Comparison of ENCODE assay signal across 11 cellular contexts in the genomic region with DNA sequence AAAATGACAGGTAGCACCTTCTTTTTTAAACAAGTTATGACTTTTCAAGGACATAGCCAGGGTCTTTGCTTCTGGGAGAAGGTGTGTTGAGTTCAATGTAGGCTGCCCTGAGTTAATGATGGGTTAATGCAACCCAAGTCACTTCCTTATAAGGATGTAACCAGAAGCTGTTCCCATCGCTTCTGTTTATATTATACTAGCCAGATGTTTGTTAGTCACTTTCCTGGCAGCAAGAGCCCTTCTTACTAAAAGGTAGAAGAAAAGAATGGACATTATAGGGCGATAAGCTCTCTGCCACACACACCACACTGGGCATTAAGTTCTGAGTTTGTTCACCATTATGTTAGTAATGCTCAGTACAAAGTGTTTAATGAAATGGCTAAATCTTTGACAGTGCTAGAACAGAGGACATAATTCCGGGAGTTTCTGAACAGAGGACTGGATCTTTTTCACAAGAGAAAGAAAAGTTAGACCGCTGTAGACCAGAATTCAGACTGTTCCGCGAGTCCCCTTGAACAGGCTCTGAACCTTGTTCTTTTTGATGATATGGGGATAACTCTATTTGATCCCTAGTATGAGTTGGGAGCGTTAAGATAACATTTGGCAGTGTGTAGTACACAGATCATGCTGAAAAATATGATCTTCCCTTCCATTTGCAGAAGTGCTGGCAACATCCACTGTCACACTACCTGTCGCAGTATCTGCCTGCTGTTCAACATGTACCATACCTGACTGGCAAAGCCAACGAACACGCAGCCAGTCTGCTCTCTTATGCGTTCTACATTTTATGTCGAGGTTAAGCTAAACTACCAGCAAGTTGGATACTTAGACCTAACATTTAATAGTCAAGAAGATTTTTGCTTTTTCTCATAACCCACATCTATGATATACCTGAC. TPM values are rescaled to one million over a fixed set of nuclear protein-coding genes. Genes with fewer than 3 reads are reported as not detected.
DNase-seq lines count a peak whose midpoint lies in the region; ATAC-seq and TF ChIP-seq lines count a peak whose summit lies in the region.
"Had no signal": no experiment of that assay in that cellular context is flagged by ENCODE, and none has a peak within 500 bp of the region (broad histone marks: within the 10 kb centered on the region; RNA-seq: fewer than 3 reads in every experiment).

No MANE protein-coding gene starts in this region.

- ATAC-seq in Right ventricle myocardium superior (ENCODE audit: poor library complexity) (peak; percentile 39), WTC11 (peak; percentile 76), right cardiac atrium (peak; percentile 16 to 39), HG03342 (IDR thresholded peaks at IDR 0.05; ENCODE audit: unreplicated experiment) (no peak)

- TF ChIP-seq POLR2A in suprapubic skin (IDR thresholded peaks at IDR 0.05), result no peak

- H3K9me3 ChIP-seq in left ventricle myocardium inferior (replicated peaks) (no peaks in the 10 kb centered on the region), right cardiac atrium (ENCODE audit: control insufficient read depth, low read length) (no peaks in the 10 kb centered on the region), suprapubic skin (no peaks in the 10 kb centered on the region)
- H3K9me3 ChIP-seq: BLaER1 treated with 17β-estradiol and CSF1 and Interleukin-3, amounts not matched to agents 10 nM and 100 nM had no signal

- TF ChIP-seq CTCF in left ventricle myocardium inferior (IDR thresholded peaks at IDR 0.05; ENCODE audit: borderline replicate concordance) (no peak), WTC11 (IDR thresholded peaks at IDR 0.05) (no peak), suprapubic skin (IDR thresholded peaks at IDR 0.05) (no peak)

- 72% methylated on average over 12 of the region's 12 CpGs for WGBS in right cardiac atrium
- 68% methylated on average over 12 of the region's 12 CpGs for WGBS in suprapubic skin

- CTCF ChIA-PET in WTC11 (lab: Charles Lee), result no interaction called here

- H3K36me3 Mint-ChIP-seq in WTC11, result peaks cover 14% of the 10 kb centered on the region

- POLR2A ChIA-PET in WTC11 (lab: Charles Lee), result interaction anchor here (0.5 kb wide), 1 partner anchor 84 kb away, joined by 4 read pairs; no protein-coding TSS in a partner anchor

- H3K4me1 ChIP-seq in left ventricle myocardium inferior (peaks cover 10% of the 10 kb centered on the region), right cardiac atrium (ENCODE audit: control insufficient read depth, insufficient read depth, low read length) (no peaks in the 10 kb centered on the region), suprapubic skin (peaks cover 20% of the 10 kb centered on the region)

- peaks cover 46% of the 10 kb centered on the region for H3K27me3 Mint-ChIP-seq in WTC11 (ENCODE audit: low read depth)

- DNase-seq in Right ventricle myocardium superior (no peak), left ventricle myocardium inferior (no peak), WTC11 (ENCODE audit: low spot score) (no peak), right cardiac atrium (no peak), suprapubic skin (ENCODE audit: low spot score in 2 of 2) (no peak), foreskin melanocyte (no peak)
- no peak for DNase-seq in activated T-cell treated with anti-CD3 and anti-CD28 coated beads, Interleukin-2, amount 50 U/mL, for 1 hour
- DNase-seq: islet precursor cell; stimulated activated CD4-positive, alpha-beta T cell treated with anti-CD3 and anti-CD28 coated beads, Interleukin-4, amount 100 ng/mL, for 1 hour had no signal

- H3K27ac ChIP-seq in left ventricle myocardium inferior (replicated peaks) (no peak overlapping the region), right cardiac atrium (ENCODE audit: low read length) (no peak overlapping the region), suprapubic skin (peak overlapping the region; percentile 2)
- H3K27ac ChIP-seq: BLaER1 treated with 17β-estradiol and CSF1 and Interleukin-3, amounts not matched to agents 10 nM and 100 nM had no signal

- peaks cover 17% of the 10 kb centered on the region for H3K4me1 Mint-ChIP-seq in WTC11

- no peaks in the 10 kb centered on the region for H3K27me3 ChIP-seq in left ventricle myocardium inferior (ENCODE audit: low read depth)
- H3K27me3 ChIP-seq in right cardiac atrium (ENCODE audit: control insufficient read depth, insufficient read depth), result no peaks in the 10 kb centered on the region
- no peaks in the 10 kb centered on the region for H3K27me3 ChIP-seq in suprapubic skin
- H3K27me3 ChIP-seq: BLaER1 treated with 17β-estradiol and CSF1 and Interleukin-3, amounts not matched to agents 10 nM and 100 nM had no signal

- H3K36me3 ChIP-seq in left ventricle myocardium inferior (peaks cover 27% of the 10 kb centered on the region), suprapubic skin (peaks cover 24% of the 10 kb centered on the region)

- intact Hi-C loops in Right ventricle myocardium superior (cut with DNase I), result no loop called here
- intact Hi-C loops in left ventricle myocardium inferior (cut with micrococcal nuclease), result no loop called here
- intact Hi-C loops in right cardiac atrium (cut with DNase I), result no loop called here

- H3K27ac Mint-ChIP-seq in WTC11, result no peak overlapping the region

- no peak for TF ChIP-seq EP300 in suprapubic skin (IDR thresholded peaks at IDR 0.05)

- no peaks in the 10 kb centered on the region for H3K9me3 Mint-ChIP-seq in WTC11

- no peak overlapping the region for H3K4me3 Mint-ChIP-seq in WTC11

- no peak overlapping the region for H3K4me3 ChIP-seq in left ventricle myocardium inferior
- H3K4me3 ChIP-seq in right cardiac atrium (ENCODE audit: low read length), result no peak overlapping the region
- no peak overlapping the region for H3K4me3 ChIP-seq in suprapubic skin
- H3K4me3 ChIP-seq: BLaER1 treated with 17β-estradiol and CSF1 and Interleukin-3, amounts not matched to agents 10 nM and 100 nM had no signal

TF ChIP-seq in WTC11, 78 proteins besides CTCF, POLR2A, EP300 and RAD21:
- TF ChIP-seq, protein P1, sequence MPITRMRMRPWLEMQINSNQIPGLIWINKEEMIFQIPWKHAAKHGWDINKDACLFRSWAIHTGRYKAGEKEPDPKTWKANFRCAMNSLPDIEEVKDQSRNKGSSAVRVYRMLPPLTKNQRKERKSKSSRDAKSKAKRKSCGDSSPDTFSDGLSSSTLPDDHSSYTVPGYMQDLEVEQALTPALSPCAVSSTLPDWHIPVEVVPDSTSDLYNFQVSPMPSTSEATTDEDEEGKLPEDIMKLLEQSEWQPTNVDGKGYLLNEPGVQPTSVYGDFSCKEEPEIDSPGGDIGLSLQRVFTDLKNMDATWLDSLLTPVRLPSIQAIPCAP (CRISPR knock-in tag; IDR thresholded peaks at IDR 0.05), result no peak
- TF ChIP-seq SP1 (CRISPR knock-in tag; conservative IDR thresholded peaks at IDR 0.05), result no peak
TF ChIP-seq in WTC11: peak in this region for 0.

RNA-seq across cellular contexts. Expression of a gene that starts 41.0 kb away (rescaled TPM):
- total RNA-seq in Right ventricle myocardium superior, result 56.9 TPM
- total RNA-seq in left ventricle myocardium inferior, result 42.2 TPM
- total RNA-seq in WTC11 (2021), result 30.2 to 31.6 TPM (median 30.7 TPM) in 3 replicates
- 10 to 100 TPM; 69.3 to 79.6 (median 74.4) TPM for total RNA-seq in right cardiac atrium
- 83.9 TPM for polyA plus RNA-seq in right cardiac atrium
- total RNA-seq in suprapubic skin, result 100 to 1,000 TPM; 363 to 847 (median 705) TPM
